Comparison of ENCODE assay signal across 17 cellular contexts in the genomic region with DNA sequence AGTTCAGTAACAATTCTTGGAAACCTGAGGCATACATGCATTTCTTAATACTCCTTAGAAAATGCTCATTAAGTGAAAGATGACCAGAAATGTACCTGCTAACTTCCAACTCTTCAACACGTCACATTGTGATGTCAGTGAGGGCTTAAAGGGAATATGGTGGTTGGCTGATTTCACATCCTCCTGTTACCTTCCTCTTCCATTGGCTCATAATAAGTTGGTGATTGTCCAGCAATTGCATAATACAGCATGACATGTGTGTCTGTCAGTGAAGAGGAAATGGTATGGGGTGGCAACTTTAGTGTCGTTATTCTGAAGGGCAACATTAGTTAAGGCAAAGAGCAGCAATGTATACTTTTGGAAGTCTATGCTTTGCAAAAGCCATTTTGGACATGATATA. TPM values are rescaled to one million over a fixed set of nuclear protein-coding genes. Genes with fewer than 3 reads are reported as not detected.
DNase-seq lines count a peak whose midpoint lies in the region; ATAC-seq, FAIRE-seq and TF ChIP-seq lines count a peak whose summit lies in the region.
"Had no signal": no experiment of that assay in that cellular context is flagged by ENCODE, and none has a peak within 500 bp of the region (broad histone marks: within the 10 kb centered on the region; RNA-seq: fewer than 3 reads in every experiment).

No MANE protein-coding gene starts in this region.

- DNase-seq in GM12892 (ENCODE audit: insufficient read length) (no peak), NCI-H460 (ENCODE audit: extremely low read depth, low read depth) (peak; percentile 29), dermis blood vessel endothelial cell (no peak), G401 (ENCODE audit: low spot score) (no peak)
- DNase-seq in central memory CD8-positive, alpha-beta T cell (ENCODE audit: low spot score in 2 of 2): no peak
- no peak for DNase-seq in natural killer cell treated with Interleukin-12 subunit alpha and Interleukin-12 subunit beta and Interleukin-15 and Interleukin-18, amount 100 ng/mL, for 72 hours (ENCODE audit: low spot score)
- no peak for DNase-seq in activated naive CD4-positive, alpha-beta T cell treated with anti-CD3 and anti-CD28 coated beads for 36 hours
- DNase-seq: activated CD4-positive, alpha-beta T cell treated with anti-CD3 and anti-CD28 coated beads, Interleukin-2, amount 50 U/mL, for 1 hour; activated T-cell treated with anti-CD3 and anti-CD28 coated beads, Interleukin-2, amount 50 U/mL, for 1 hour; NCI-H1105 treated with DMSO at 0.1 percent for 48 hours; sigmoid colon; stimulated activated CD4-positive, alpha-beta T cell treated with anti-CD3 and anti-CD28 coated beads, Interleukin-4, amount 100 ng/mL, for 4 hours; trophoblast cell had no signal

- H3K4me1 Mint-ChIP-seq in central memory CD8-positive, alpha-beta T cell: peaks cover 79% of the 10 kb centered on the region
- H3K4me1 Mint-ChIP-seq in natural killer cell treated with Interleukin-12 subunit alpha and Interleukin-12 subunit beta and Interleukin-15 and Interleukin-18, amount 100 ng/mL, for 72 hours (ENCODE audit: low read depth in 2 of 2): peaks cover 60 to 72% of the 10 kb centered on the region in 2 donors
- H3K4me1 Mint-ChIP-seq in activated naive CD4-positive, alpha-beta T cell treated with anti-CD3 and anti-CD28 coated beads for 36 hours (ENCODE audit: low read depth): peaks cover 30% of the 10 kb centered on the region

- peak overlapping the region; percentile 36 for H3K27ac Mint-ChIP-seq in central memory CD8-positive, alpha-beta T cell (ENCODE audit: low read depth)
- H3K27ac Mint-ChIP-seq in natural killer cell treated with Interleukin-12 subunit alpha and Interleukin-12 subunit beta and Interleukin-15 and Interleukin-18, amount 100 ng/mL, for 72 hours: peak overlapping the region; percentile 98
- no peak overlapping the region for H3K27ac Mint-ChIP-seq in activated naive CD4-positive, alpha-beta T cell treated with anti-CD3 and anti-CD28 coated beads for 36 hours
- H3K27ac Mint-ChIP-seq: neural progenitor cell had no signal

- CTCF ChIA-PET in activated naive CD4-positive, alpha-beta T cell treated with anti-CD3 and anti-CD28 coated beads for 36 hours (lab: Charles Lee): no interaction called here

- no peak for ATAC-seq in central memory CD8-positive, alpha-beta T cell (replicated peaks; ENCODE audit: extremely low read depth, poor library complexity, severe bottlenecking)
- ATAC-seq in natural killer cell treated with Interleukin-12 subunit alpha and Interleukin-12 subunit beta and Interleukin-15 and Interleukin-18, amount 100 ng/mL, for 72 hours: peak; percentile 41 to 55
- no peak for ATAC-seq in GM18870 (IDR thresholded peaks at IDR 0.05; ENCODE audit: unreplicated experiment)
- ATAC-seq: stimulated activated effector memory CD8-positive, alpha-beta T cell treated with anti-CD3 and anti-CD28 coated beads, Interleukin-12 subunit alpha, Interleukin-12 subunit beta, amount 100 ng/mL, for 72 hours had no signal

- H3K9me3 Mint-ChIP-seq in central memory CD8-positive, alpha-beta T cell: no peaks in the 10 kb centered on the region
- peaks cover 4% of the 10 kb centered on the region for H3K9me3 Mint-ChIP-seq in natural killer cell treated with Interleukin-12 subunit alpha and Interleukin-12 subunit beta and Interleukin-15 and Interleukin-18, amount 100 ng/mL, for 72 hours
- no peaks in the 10 kb centered on the region for H3K9me3 Mint-ChIP-seq in activated naive CD4-positive, alpha-beta T cell treated with anti-CD3 and anti-CD28 coated beads for 36 hours
- H3K9me3 Mint-ChIP-seq: neural progenitor cell; stimulated activated effector memory CD8-positive, alpha-beta T cell treated with anti-CD3 and anti-CD28 coated beads, Interleukin-12 subunit alpha, Interleukin-12 subunit beta, amount 100 ng/mL, for 72 hours had no signal

- peak overlapping the region; percentile 8 for H3K4me3 Mint-ChIP-seq in central memory CD8-positive, alpha-beta T cell
- H3K4me3 Mint-ChIP-seq in natural killer cell treated with Interleukin-12 subunit alpha and Interleukin-12 subunit beta and Interleukin-15 and Interleukin-18, amount 100 ng/mL, for 72 hours: peak overlapping the region; percentile 66
- no peak overlapping the region for H3K4me3 Mint-ChIP-seq in activated naive CD4-positive, alpha-beta T cell treated with anti-CD3 and anti-CD28 coated beads for 36 hours
- H3K4me3 Mint-ChIP-seq: neural progenitor cell; stimulated activated effector memory CD8-positive, alpha-beta T cell treated with anti-CD3 and anti-CD28 coated beads, Interleukin-12 subunit alpha, Interleukin-12 subunit beta, amount 100 ng/mL, for 72 hours had no signal

- peaks cover 87% of the 10 kb centered on the region for H3K36me3 Mint-ChIP-seq in central memory CD8-positive, alpha-beta T cell (ENCODE audit: insufficient read depth)
- peaks cover 67% of the 10 kb centered on the region for H3K36me3 Mint-ChIP-seq in natural killer cell treated with Interleukin-12 subunit alpha and Interleukin-12 subunit beta and Interleukin-15 and Interleukin-18, amount 100 ng/mL, for 72 hours
- no peaks in the 10 kb centered on the region for H3K36me3 Mint-ChIP-seq in activated naive CD4-positive, alpha-beta T cell treated with anti-CD3 and anti-CD28 coated beads for 36 hours (ENCODE audit: low read depth)
- H3K36me3 Mint-ChIP-seq: neural progenitor cell had no signal

- in situ Hi-C loops in G401 (cut with HindIII; ENCODE audit: low sequenced_read_pairs): no loop called here

- peak; percentile 27 for FAIRE-seq in GM12892 (lab: Jason Lieb, UNC)

- intact Hi-C loops in activated naive CD4-positive, alpha-beta T cell treated with anti-CD3 and anti-CD28 coated beads for 36 hours (cut with micrococcal nuclease): no loop called here

- H3K27me3 Mint-ChIP-seq in central memory CD8-positive, alpha-beta T cell: no peaks in the 10 kb centered on the region
- H3K27me3 Mint-ChIP-seq in natural killer cell treated with Interleukin-12 subunit alpha and Interleukin-12 subunit beta and Interleukin-15 and Interleukin-18, amount 100 ng/mL, for 72 hours: no peaks in the 10 kb centered on the region
- peaks cover 2% of the 10 kb centered on the region for H3K27me3 Mint-ChIP-seq in activated naive CD4-positive, alpha-beta T cell treated with anti-CD3 and anti-CD28 coated beads for 36 hours (ENCODE audit: low read depth)

- TF ChIP-seq POLR2A in GM12892 (IDR thresholded peaks at IDR 0.05; ENCODE audit: low read depth, low read length): peak; percentile 39; the same call in 1 of the 2 replicates

RNA-seq across cellular contexts. Expression of gene PLEK, which starts 26.0 kb away (rescaled TPM):
- 310 TPM for polyA plus RNA-seq in GM12892 (2012; ENCODE audit: missing spikeins)
- not detected in 2 replicates for total RNA-seq in NCI-H460 (2014; rRNA removed; shearing (Covaris generic))
- 0.58 TPM in 1 of 2 replicates, not detected in the other for polyA plus RNA-seq in NCI-H460 (2014; cell fraction: nucleus; rRNA removed)
- total RNA-seq in natural killer cell treated with Interleukin-12 subunit alpha and Interleukin-12 subunit beta and Interleukin-15 and Interleukin-18, amount 100 ng/mL, for 72 hours: 100 to 1,000 TPM; 209 to 569 TPM
- total RNA-seq in activated naive CD4-positive, alpha-beta T cell treated with anti-CD3 and anti-CD28 coated beads for 36 hours: 1 to 10 TPM in 1 of 2 experiments, under 1 TPM in 1; 0.77 to 1.1 TPM
- 0.17 TPM in 1 of 2 replicates, not detected in the other for total RNA-seq in dermis blood vessel endothelial cell
- total RNA-seq in G401 (2014; rRNA removed; shearing (Covaris generic)): not detected in 2 replicates
- total RNA-seq: RPMI7951 had no signal

Comparison
In these comparisons a context has a peak if more than half of its experiments do, and no peak if none do; other contexts are left out.
1. ATAC-seq: peak in natural killer cell treated with Interleukin-12 subunit alpha and Interleukin-12 subunit beta and Interleukin-15 and Interleukin-18, amount 100 ng/mL, for 72 hours (2 of 2); none in central memory CD8-positive, alpha-beta T cell (single experiment) and GM18870 (single experiment).
2. RNA of gene PLEK, which starts 26.0 kb away (total RNA-seq): 209 to 569 TPM in natural killer cell treated with Interleukin-12 subunit alpha and Interleukin-12 subunit beta and Interleukin-15 and Interleukin-18, amount 100 ng/mL, for 72 hours; 0.77 to 1.1 TPM in activated naive CD4-positive, alpha-beta T cell treated with anti-CD3 and anti-CD28 coated beads for 36 hours, 0.17 TPM in dermis blood vessel endothelial cell, not detected in NCI-H460 and not detected in G401; every median in the first group is over 100 times any median in the second.